1 cellular context compared by ENCODE assay signal in genomic region chr13:72960114-72960513, GRCh38.
TF ChIP-seq lines count a peak whose summit lies in the region.

No MANE protein-coding gene starts in this region.

TF ChIP-seq in HepG2, 621 proteins besides CTCF, POLR2A, EP300 and RAD21 (continued from another document):
- TF ChIP-seq POGK (CRISPR knock-in tag; conservative IDR thresholded peaks at IDR 0.05) (no peak), HINFP (CRISPR knock-in tag; IDR thresholded peaks at IDR 0.05; ENCODE audit: low read depth) (no peak), SRSF9 (IDR thresholded peaks at IDR 0.05; ENCODE audit: borderline replicate concordance, insufficient read depth, low read depth, low read length, poor library complexity, severe bottlenecking) (no peak), ATF4 (CRISPR knock-in tag; IDR thresholded peaks at IDR 0.05) (no peak), ZNF142 (CRISPR knock-in tag; IDR thresholded peaks at IDR 0.05) (no peak), KMT2B (CRISPR knock-in tag; IDR thresholded peaks at IDR 0.05) (no peak), ZEB1 (IDR thresholded peaks at IDR 0.05; ENCODE audit: insufficient replicate concordance, low read depth) (no peak), CC2D1A (CRISPR knock-in tag; IDR thresholded peaks at IDR 0.05) (no peak), ZNF382 (CRISPR knock-in tag; IDR thresholded peaks at IDR 0.05; ENCODE audit: borderline replicate concordance) (no peak)
